ENCODE assay signal across 1 cellular context in genomic region chr11:19345519-19345847, GRCh38.
TF ChIP-seq lines count a peak whose summit lies in the region.

No MANE protein-coding gene starts in this region.

TF ChIP-seq in SK-N-SH, 30 proteins besides CTCF, POLR2A, EP300 and RAD21 (continued from another document):
- TF ChIP-seq FOXJ3 (CRISPR knock-in tag; IDR thresholded peaks at IDR 0.05) = no peak
